In the genomic region with DNA sequence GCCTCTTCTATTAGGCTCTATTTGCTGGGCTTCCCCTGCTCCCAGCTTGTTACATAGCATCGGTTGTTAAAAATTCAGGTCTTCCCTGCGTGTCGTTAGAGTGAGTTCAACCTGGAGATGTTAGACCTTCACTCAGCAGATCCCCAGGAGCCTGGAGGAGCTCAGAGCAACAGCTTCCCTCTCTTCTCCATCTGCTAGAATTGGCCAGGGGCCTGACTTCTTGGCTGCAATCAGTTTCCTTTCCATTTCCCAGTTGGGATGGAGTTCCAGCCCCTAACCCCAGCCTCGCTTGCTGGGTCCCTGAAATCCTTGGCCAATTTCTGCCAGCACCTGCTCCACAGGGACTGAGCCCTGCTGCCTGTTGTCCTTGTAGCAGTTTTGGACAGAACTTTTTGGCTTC, we compare ENCODE assay signal across 2 cellular contexts.
TF ChIP-seq lines count a peak whose summit lies in the region.

No MANE protein-coding gene starts in this region.

TF ChIP-seq in GM23338, 12 proteins besides CTCF, POLR2A, EP300 and RAD21 (continued from another document):
- TF ChIP-seq ETS1 (IDR thresholded peaks at IDR 0.05) (no peak), EZH2phosphoT487 (IDR thresholded peaks at IDR 0.05; ENCODE audit: unreplicated experiment) (no peak), EZH2 (IDR thresholded peaks at IDR 0.05; ENCODE audit: low read depth, unreplicated experiment) (no peak)
- TF ChIP-seq, protein P1, sequence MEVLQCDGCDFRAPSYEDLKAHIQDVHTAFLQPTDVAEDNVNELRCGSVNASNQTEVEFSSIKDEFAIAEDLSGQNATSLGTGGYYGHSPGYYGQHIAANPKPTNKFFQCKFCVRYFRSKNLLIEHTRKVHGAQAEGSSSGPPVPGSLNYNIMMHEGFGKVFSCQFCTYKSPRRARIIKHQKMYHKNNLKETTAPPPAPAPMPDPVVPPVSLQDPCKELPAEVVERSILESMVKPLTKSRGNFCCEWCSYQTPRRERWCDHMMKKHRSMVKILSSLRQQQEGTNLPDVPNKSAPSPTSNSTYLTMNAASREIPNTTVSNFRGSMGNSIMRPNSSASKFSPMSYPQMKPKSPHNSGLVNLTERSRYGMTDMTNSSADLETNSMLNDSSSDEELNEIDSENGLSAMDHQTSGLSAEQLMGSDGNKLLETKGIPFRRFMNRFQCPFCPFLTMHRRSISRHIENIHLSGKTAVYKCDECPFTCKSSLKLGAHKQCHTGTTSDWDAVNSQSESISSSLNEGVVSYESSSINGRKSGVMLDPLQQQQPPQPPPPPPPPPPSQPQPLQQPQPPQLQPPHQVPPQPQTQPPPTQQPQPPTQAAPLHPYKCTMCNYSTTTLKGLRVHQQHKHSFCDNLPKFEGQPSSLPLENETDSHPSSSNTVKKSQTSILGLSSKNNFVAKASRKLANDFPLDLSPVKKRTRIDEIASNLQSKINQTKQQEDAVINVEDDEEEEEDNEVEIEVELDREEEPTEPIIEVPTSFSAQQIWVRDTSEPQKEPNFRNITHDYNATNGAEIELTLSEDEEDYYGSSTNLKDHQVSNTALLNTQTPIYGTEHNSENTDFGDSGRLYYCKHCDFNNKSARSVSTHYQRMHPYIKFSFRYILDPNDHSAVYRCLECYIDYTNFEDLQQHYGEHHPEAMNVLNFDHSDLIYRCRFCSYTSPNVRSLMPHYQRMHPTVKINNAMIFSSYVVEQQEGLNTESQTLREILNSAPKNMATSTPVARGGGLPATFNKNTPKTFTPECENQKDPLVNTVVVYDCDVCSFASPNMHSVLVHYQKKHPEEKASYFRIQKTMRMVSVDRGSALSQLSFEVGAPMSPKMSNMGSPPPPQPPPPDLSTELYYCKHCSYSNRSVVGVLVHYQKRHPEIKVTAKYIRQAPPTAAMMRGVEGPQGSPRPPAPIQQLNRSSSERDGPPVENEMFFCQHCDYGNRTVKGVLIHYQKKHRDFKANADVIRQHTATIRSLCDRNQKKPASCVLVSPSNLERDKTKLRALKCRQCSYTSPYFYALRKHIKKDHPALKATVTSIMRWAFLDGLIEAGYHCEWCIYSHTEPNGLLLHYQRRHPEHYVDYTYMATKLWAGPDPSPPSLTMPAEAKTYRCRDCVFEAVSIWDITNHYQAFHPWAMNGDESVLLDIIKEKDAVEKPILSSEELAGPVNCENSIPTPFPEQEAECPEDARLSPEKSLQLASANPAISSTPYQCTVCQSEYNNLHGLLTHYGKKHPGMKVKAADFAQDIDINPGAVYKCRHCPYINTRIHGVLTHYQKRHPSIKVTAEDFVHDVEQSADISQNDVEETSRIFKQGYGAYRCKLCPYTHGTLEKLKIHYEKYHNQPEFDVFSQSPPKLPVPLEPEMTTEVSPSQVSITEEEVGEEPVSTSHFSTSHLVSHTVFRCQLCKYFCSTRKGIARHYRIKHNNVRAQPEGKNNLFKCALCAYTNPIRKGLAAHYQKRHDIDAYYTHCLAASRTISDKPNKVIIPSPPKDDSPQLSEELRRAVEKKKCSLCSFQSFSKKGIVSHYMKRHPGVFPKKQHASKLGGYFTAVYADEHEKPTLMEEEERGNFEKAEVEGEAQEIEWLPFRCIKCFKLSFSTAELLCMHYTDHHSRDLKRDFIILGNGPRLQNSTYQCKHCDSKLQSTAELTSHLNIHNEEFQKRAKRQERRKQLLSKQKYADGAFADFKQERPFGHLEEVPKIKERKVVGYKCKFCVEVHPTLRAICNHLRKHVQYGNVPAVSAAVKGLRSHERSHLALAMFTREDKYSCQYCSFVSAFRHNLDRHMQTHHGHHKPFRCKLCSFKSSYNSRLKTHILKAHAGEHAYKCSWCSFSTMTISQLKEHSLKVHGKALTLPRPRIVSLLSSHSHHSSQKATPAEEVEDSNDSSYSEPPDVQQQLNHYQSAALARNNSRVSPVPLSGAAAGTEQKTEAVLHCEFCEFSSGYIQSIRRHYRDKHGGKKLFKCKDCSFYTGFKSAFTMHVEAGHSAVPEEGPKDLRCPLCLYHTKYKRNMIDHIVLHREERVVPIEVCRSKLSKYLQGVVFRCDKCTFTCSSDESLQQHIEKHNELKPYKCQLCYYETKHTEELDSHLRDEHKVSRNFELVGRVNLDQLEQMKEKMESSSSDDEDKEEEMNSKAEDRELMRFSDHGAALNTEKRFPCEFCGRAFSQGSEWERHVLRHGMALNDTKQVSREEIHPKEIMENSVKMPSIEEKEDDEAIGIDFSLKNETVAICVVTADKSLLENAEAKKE (CRISPR knock-in tag; IDR thresholded peaks at IDR 0.05), result no peak

TF ChIP-seq in H1, 55 proteins besides CTCF, POLR2A, EP300 and RAD21 (continued from another document):
- TF ChIP-seq, protein P2, sequence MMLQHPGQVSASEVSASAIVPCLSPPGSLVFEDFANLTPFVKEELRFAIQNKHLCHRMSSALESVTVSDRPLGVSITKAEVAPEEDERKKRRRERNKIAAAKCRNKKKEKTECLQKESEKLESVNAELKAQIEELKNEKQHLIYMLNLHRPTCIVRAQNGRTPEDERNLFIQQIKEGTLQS (IDR thresholded peaks at IDR 0.05; ENCODE audit: insufficient read depth, low read depth, low read length), result no peak
- TF ChIP-seq CBX8 (IDR thresholded peaks at IDR 0.05; ENCODE audit: borderline replicate concordance, low read depth, low read length), result no peak
- TF ChIP-seq JUND (IDR thresholded peaks at IDR 0.05; ENCODE audit: low read length), result no peak
- no peak for TF ChIP-seq POU5F1 (IDR thresholded peaks at IDR 0.05; ENCODE audit: low read depth, low read length)
- no peak for TF ChIP-seq RXRA (IDR thresholded peaks at IDR 0.05; ENCODE audit: insufficient read depth, low read depth, low read length)
- TF ChIP-seq EZH2 (IDR thresholded peaks at IDR 0.05; ENCODE audit: low read depth, low read length, severe bottlenecking), result no peak
- TF ChIP-seq, protein P3, sequence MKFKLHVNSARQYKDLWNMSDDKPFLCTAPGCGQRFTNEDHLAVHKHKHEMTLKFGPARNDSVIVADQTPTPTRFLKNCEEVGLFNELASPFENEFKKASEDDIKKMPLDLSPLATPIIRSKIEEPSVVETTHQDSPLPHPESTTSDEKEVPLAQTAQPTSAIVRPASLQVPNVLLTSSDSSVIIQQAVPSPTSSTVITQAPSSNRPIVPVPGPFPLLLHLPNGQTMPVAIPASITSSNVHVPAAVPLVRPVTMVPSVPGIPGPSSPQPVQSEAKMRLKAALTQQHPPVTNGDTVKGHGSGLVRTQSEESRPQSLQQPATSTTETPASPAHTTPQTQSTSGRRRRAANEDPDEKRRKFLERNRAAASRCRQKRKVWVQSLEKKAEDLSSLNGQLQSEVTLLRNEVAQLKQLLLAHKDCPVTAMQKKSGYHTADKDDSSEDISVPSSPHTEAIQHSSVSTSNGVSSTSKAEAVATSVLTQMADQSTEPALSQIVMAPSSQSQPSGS (IDR thresholded peaks at IDR 0.05; ENCODE audit: low read length), result no peak
- TF ChIP-seq PHF8 (conservative IDR thresholded peaks at IDR 0.05; ENCODE audit: low read depth, low read length), result no peak
- TF ChIP-seq SRF (IDR thresholded peaks at IDR 0.05; ENCODE audit: low read depth, low read length), result no peak
- TF ChIP-seq TBP (IDR thresholded peaks at IDR 0.05; ENCODE audit: low read depth, low read length), result no peak
- no peak for TF ChIP-seq TEAD4 (IDR thresholded peaks at IDR 0.05; ENCODE audit: low read depth, low read length)
- no peak for TF ChIP-seq GABPA (IDR thresholded peaks at IDR 0.05; ENCODE audit: borderline replicate concordance, insufficient read depth, low read length)
